Comparison of ENCODE assay signal across 11 cellular contexts in the genomic region with DNA sequence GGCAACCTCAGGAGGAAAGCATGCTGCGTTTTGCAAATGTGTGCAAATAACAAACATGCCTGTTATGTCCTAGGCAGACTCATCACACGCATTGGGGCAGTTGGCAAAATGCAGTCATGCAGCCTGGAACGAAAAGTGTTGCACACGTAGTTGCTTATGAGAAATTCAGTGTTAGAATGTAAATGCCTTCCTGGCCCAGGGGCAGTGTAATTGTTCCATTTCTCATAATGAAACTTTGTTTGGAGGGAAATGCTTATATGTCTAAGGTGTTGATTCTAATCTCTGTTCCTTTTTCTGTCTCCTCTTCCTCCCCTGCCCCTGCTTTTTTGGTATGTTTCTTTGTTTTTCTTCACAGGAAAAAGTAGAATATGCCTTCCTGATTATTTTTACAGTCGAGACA.
DNase-seq lines count a peak whose midpoint lies in the region; ATAC-seq and TF ChIP-seq lines count a peak whose summit lies in the region.
"Had no signal": no experiment of that assay in that cellular context is flagged by ENCODE, and none has a peak within 500 bp of the region (broad histone marks: within the 10 kb centered on the region; RNA-seq: fewer than 3 reads in every experiment).

No MANE protein-coding gene starts in this region.

- H3K4me2 ChIP-seq in Karpas-422 (ENCODE audit: low read depth, low read length, poor library complexity, severe bottlenecking): no peak overlapping the region

- DNase-seq in GM10248 (ENCODE audit: extremely low spot score) (peak; percentile 62), foreskin keratinocyte (no peak), left cardiac atrium (no peak), DMS153 (lab: John Stamatoyannopoulos, UW) (no peak), Karpas-422 (no peak)
- DNase-seq: naive thymus-derived CD4-positive, alpha-beta T cell; NCI-H2081; SIG-M5 had no signal

- CTCF ChIA-PET in GM10248 (lab: Yijun Ruan, JAX): interaction anchor here (1.0 to 2.0 kb wide), 2 partner anchors 17 to 132 kb away, joined by 3 to 4 read pairs; no protein-coding TSS in a partner anchor

- no peaks in the 10 kb centered on the region for H3K79me2 ChIP-seq in Karpas-422 (ENCODE audit: low read length)

- POLR2A ChIA-PET in GM10248 (lab: Yijun Ruan, JAX): no interaction called here

- H3K27ac ChIP-seq in foreskin keratinocyte (no peak overlapping the region), Karpas-422 (ENCODE audit: low read length) (no peak overlapping the region)

- intact Hi-C loops in left cardiac atrium (cut with DNase I): no loop called here

- no peak overlapping the region for H3K4me3 ChIP-seq in Karpas-422 (ENCODE audit: low read length)

- no peaks in the 10 kb centered on the region for H3K36me3 ChIP-seq in Karpas-422 (ENCODE audit: insufficient read depth, low read length)

- H3K9me3 ChIP-seq in Karpas-422 (ENCODE audit: low read length): no peaks in the 10 kb centered on the region

- no peaks in the 10 kb centered on the region for H3K9me2 ChIP-seq in Karpas-422 (replicated peaks; ENCODE audit: insufficient read depth, low read length)

- no peak overlapping the region for H2AFZ ChIP-seq in Karpas-422 (ENCODE audit: low read length)

- no peaks in the 10 kb centered on the region for H4K20me1 ChIP-seq in Karpas-422 (ENCODE audit: insufficient read depth, low read depth, low read length)

- H3K9ac ChIP-seq in Karpas-422 (ENCODE audit: low read length): no peak overlapping the region

- ATAC-seq in GM18909 (IDR thresholded peaks at IDR 0.05; ENCODE audit: poor library complexity, unreplicated experiment): peak; percentile 75
- ATAC-seq in HG02571 (IDR thresholded peaks at IDR 0.05; ENCODE audit: unreplicated experiment): peak; percentile 71
- ATAC-seq in HG03432 (IDR thresholded peaks at IDR 0.05; ENCODE audit: unreplicated experiment): peak; percentile 78
- ATAC-seq in foreskin keratinocyte: no peak
- no peak for ATAC-seq in left cardiac atrium
- ATAC-seq: naive thymus-derived CD4-positive, alpha-beta T cell had no signal

- TF ChIP-seq CTCF in GM10248 (IDR thresholded peaks at IDR 0.05; ENCODE audit: control extremely low read depth, extremely low read depth, low read depth, missing control alignments) (no peak), foreskin keratinocyte (conservative IDR thresholded peaks at IDR 0.05) (no peak)

- H3K27me3 ChIP-seq in foreskin keratinocyte (peaks cover under 1% of the 10 kb centered on the region), Karpas-422 (ENCODE audit: low read length) (no peaks in the 10 kb centered on the region)

- H3K4me1 ChIP-seq in foreskin keratinocyte (no peaks in the 10 kb centered on the region), Karpas-422 (ENCODE audit: low read length) (no peaks in the 10 kb centered on the region)

Comparison
In these comparisons a context has a peak if more than half of its experiments do, and no peak if none do; other contexts are left out.
1. ATAC-seq: peak in GM18909 (single experiment), HG02571 (single experiment) and HG03432 (single experiment); none in foreskin keratinocyte (single experiment) and left cardiac atrium (0 of 2).